ENCODE assay signal across 1 cellular context in the genomic region with DNA sequence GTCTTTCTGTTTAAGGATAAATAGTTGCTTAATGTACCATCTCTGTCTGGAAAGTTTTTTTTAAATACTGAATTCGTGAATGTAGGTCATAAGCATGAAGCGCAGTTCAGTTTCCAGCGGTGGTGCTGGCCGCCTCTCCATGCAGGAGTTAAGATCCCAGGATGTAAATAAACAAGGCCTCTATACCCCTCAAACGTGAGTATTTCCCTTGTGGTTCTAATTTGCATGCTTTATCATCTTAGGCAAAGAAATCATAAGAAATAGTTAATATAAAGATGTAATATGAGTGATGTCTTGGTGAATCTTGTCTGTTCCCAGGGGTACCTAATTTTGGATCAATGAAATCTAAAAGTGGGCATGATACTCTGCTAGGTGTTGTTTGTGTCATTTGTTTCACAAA.
TF ChIP-seq lines count a peak whose summit lies in the region.

No MANE protein-coding gene starts in this region.

TF ChIP-seq in SK-N-SH, 30 proteins besides CTCF, POLR2A, EP300 and RAD21 (continued from another document):
- no peak for TF ChIP-seq CHD2 (IDR thresholded peaks at IDR 0.05; ENCODE audit: low read length, partially characterized antibody)
- no peak for TF ChIP-seq NFIC (IDR thresholded peaks at IDR 0.05; ENCODE audit: borderline replicate concordance)
- no peak for TF ChIP-seq RFX5 (IDR thresholded peaks at IDR 0.05; ENCODE audit: low read length)
- no peak for TF ChIP-seq FOSL2 (IDR thresholded peaks at IDR 0.05; ENCODE audit: borderline replicate concordance, low read depth)
- TF ChIP-seq MEF2A (IDR thresholded peaks at IDR 0.05; ENCODE audit: borderline replicate concordance, low read depth), result no peak
- TF ChIP-seq, protein P1, sequence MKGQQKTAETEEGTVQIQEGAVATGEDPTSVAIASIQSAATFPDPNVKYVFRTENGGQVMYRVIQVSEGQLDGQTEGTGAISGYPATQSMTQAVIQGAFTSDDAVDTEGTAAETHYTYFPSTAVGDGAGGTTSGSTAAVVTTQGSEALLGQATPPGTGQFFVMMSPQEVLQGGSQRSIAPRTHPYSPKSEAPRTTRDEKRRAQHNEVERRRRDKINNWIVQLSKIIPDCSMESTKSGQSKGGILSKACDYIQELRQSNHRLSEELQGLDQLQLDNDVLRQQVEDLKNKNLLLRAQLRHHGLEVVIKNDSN (IDR thresholded peaks at IDR 0.05; ENCODE audit: borderline replicate concordance, low read depth), result no peak
- TF ChIP-seq FOXJ3 (CRISPR knock-in tag; IDR thresholded peaks at IDR 0.05), result no peak
- no peak for TF ChIP-seq YY1 (IDR thresholded peaks at IDR 0.05; ENCODE audit: low read depth)
- no peak for TF ChIP-seq POLR2AphosphoS5 (IDR thresholded peaks at IDR 0.05; ENCODE audit: low read depth, low read length)
